ENCODE assay signal across 8 cellular contexts in genomic region chr14:35044939-35045797, GRCh38. TPM values are rescaled to one million over a fixed set of nuclear protein-coding genes. Genes with fewer than 3 reads are reported as not detected.
DNase-seq lines count a peak whose midpoint lies in the region; ATAC-seq and TF ChIP-seq lines count a peak whose summit lies in the region.

No MANE protein-coding gene starts in this region.

- H2AFZ ChIP-seq in HCT116 (ENCODE audit: low read depth, low read length, poor library complexity, severe bottlenecking), result peak overlapping the region; percentile 82

- H3K4me1 Mint-ChIP-seq in immature natural killer cell, result peaks cover 22 to 29% of the 10 kb centered on the region in 2 donors

- no peaks in the 10 kb centered on the region for H3K9me3 Mint-ChIP-seq in immature natural killer cell

- H3K4me2 ChIP-seq in HCT116 (ENCODE audit: low read length), result peak overlapping the region; percentile 93

- H3K79me2 ChIP-seq in HCT116 (ENCODE audit: insufficient read depth, low read length), result peaks cover 16% of the 10 kb centered on the region

- TF ChIP-seq POLR2A in HCT116 (IDR thresholded peaks at IDR 0.05; ENCODE audit: borderline replicate concordance, extremely low read depth, insufficient read depth, insufficient read length) (no peak), adrenal gland (IDR thresholded peaks at IDR 0.05) (no peak)

- intact Hi-C loops in A673 (cut with micrococcal nuclease; ENCODE audit: unreplicated experiment) (loop anchor here (10.0 kb wide), 1 partner anchor 360 kb away; the partner anchor contains the start of gene NFKBIA), HCT116 (cut with micrococcal nuclease) (loop anchor here (5.0 kb wide), 1 partner anchor 362 kb away; no protein-coding TSS in a partner anchor), adrenal gland (cut with DNase I) (no loop called here)

- H3K4me3 Mint-ChIP-seq in immature natural killer cell, result peak overlapping the region; percentile 83 to 93 (median 88)

- no peaks in the 10 kb centered on the region for H3K27me3 ChIP-seq in A673 (replicated peaks; ENCODE audit: insufficient read depth, low read depth, low read length, poor library complexity)
- H3K27me3 ChIP-seq in HCT116 (ENCODE audit: insufficient read depth, low read length), result no peaks in the 10 kb centered on the region
- H3K27me3 ChIP-seq in adrenal gland, result no peaks in the 10 kb centered on the region
- H3K27me3 ChIP-seq in stomach smooth muscle (ENCODE audit: control insufficient read depth in 1 of 2, insufficient read depth in 2 of 2, low read length in 2 of 2), result no peaks in the 10 kb centered on the region

- H3K4me1 ChIP-seq in A673 (ENCODE audit: insufficient read depth, low read length, poor library complexity, severe bottlenecking) (peaks cover 3% of the 10 kb centered on the region), HCT116 (ENCODE audit: control insufficient read depth in 1 of 2, insufficient read depth in 2 of 2, low read length in 2 of 2) (peaks cover 10 to 13% of the 10 kb centered on the region in 2 experiments; a peak in 3 of 4 replicates), adrenal gland (replicated peaks in 1 of 2) (peaks cover 16 to 21% of the 10 kb centered on the region in 2 donors), stomach smooth muscle (ENCODE audit: control insufficient read depth, insufficient read depth, low read length) (peaks cover 7% of the 10 kb centered on the region)

- H3K9me3 ChIP-seq in A673 (ENCODE audit: low read depth, low read length, poor library complexity, severe bottlenecking) (no peaks in the 10 kb centered on the region), HCT116 (ENCODE audit: control insufficient read depth in 1 of 2, insufficient read depth in 1 of 2, low read depth in 1 of 2, low read length in 2 of 2) (no peaks in the 10 kb centered on the region), adrenal gland (replicated peaks in 1 of 3) (no peaks in the 10 kb centered on the region), stomach smooth muscle (ENCODE audit: control insufficient read depth in 2 of 2, low read length in 2 of 2) (no peaks in the 10 kb centered on the region)

- no peaks in the 10 kb centered on the region for H3K9me2 ChIP-seq in HCT116 (ENCODE audit: insufficient read depth)

- peaks cover 0 to 3% (median 3%) of the 10 kb centered on the region in 3 donors for H3K36me3 Mint-ChIP-seq in immature natural killer cell

- no peak for DNase-seq in A673 (ENCODE audit: low spot score)
- DNase-seq in HCT116 (ENCODE audit: low read depth, low spot score), result no peak
- peak in 2 of 7 donors; percentile 12 to 21 for DNase-seq in adrenal gland
- DNase-seq in immature natural killer cell, result peak in 1 of 3 donors; percentile 15
- DNase-seq in SHP77 treated with DMSO at 0.1 percent for 48 hours (lab: John Stamatoyannopoulos, UW), result no peak
- no peak for DNase-seq in NCI-H748 treated with DMSO at 0.1 percent for 48 hours (lab: John Stamatoyannopoulos, UW)

- RAD21 ChIA-PET in HCT116 (lab: Charles Lee; ENCODE audit: low non-redundant PET in 1 of 2, low total read pairs in 2 of 2, uncharacterized antibody in 2 of 2, unreplicated experiment in 2 of 2), result no interaction called here

- peak overlapping the region; percentile 81 for H3K4me3 ChIP-seq in A673 (ENCODE audit: low read depth, low read length, poor library complexity, severe bottlenecking)
- peak overlapping the region; percentile 56 to 81 for H3K4me3 ChIP-seq in HCT116 (replicated peaks in 1 of 2; ENCODE audit: low read depth in 1 of 2, low read length in 2 of 2)
- peak overlapping the region in 3 of 4 donors; percentile 26 to 85 (median 69) for H3K4me3 ChIP-seq in adrenal gland
- peak overlapping the region; percentile 80 to 90 for H3K4me3 ChIP-seq in stomach smooth muscle (ENCODE audit: low read length in 2 of 2)

- POLR2A ChIA-PET in A673 (lab: Charles Lee; ENCODE audit: low non-redundant PET) (no interaction called here), HCT116 (lab: Charles Lee) (interaction anchor here (0.7 to 2.0 kb wide), 4 partner anchors 12 to 77 kb away, joined by 3 to 10 read pairs (median 3); partner anchors contain the start of genes PPP2R3C, PRORP and SRP54)

- peak overlapping the region; percentile 76 for H3K27ac ChIP-seq in A673 (ENCODE audit: low read depth, low read length, poor library complexity, severe bottlenecking)
- H3K27ac ChIP-seq in HCT116 (ENCODE audit: low read depth, low read length), result peak overlapping the region; percentile 34; the same call in 1 of the 2 replicates
- H3K27ac ChIP-seq in adrenal gland, result peak overlapping the region; percentile 75 to 99 (median 98)
- H3K27ac ChIP-seq in stomach smooth muscle (ENCODE audit: low read length), result peak overlapping the region; percentile 94

- BruUV-seq in A673 (replicated peaks; lab: Mats Ljungman, UMichigan) (TSS peak; percentile 91), HCT116 (replicated peaks; lab: Mats Ljungman, UMichigan) (TSS peak; percentile 91)

- TF ChIP-seq CTCF in A673 (conservative IDR thresholded peaks at IDR 0.05; ENCODE audit: low read depth, low read length) (no peak), HCT116 (IDR thresholded peaks at IDR 0.05 in 2 of 3, conservative IDR thresholded peaks at IDR 0.05 in 1 of 3; ENCODE audit: borderline replicate concordance in 1 of 3, insufficient read depth in 1 of 3, low read depth in 2 of 3, low read length in 2 of 3) (no peak), adrenal gland (IDR thresholded peaks at IDR 0.05) (no peak)

- H4K20me1 ChIP-seq in HCT116 (ENCODE audit: insufficient read depth), result no peaks in the 10 kb centered on the region

- TF ChIP-seq RAD21 in HCT116 (IDR thresholded peaks at IDR 0.05; ENCODE audit: low read depth), result no peak

- CTCF ChIA-PET in A673 (lab: Charles Lee) (interaction anchor here (0.6 kb wide), 1 partner anchor 18 kb away, joined by 8 read pairs; no protein-coding TSS in a partner anchor), HCT116 (lab: Charles Lee) (interaction anchor here (0.7 to 0.9 kb wide), 2 partner anchors 23 to 65 kb away, joined by 3 read pairs; no protein-coding TSS in a partner anchor)

- peaks cover 6 to 23% (median 21%) of the 10 kb centered on the region in 3 donors for H3K27me3 Mint-ChIP-seq in immature natural killer cell (ENCODE audit: low read depth in 3 of 3)

- ATAC-seq in HCT116 (no peak), HG03521 (IDR thresholded peaks at IDR 0.05; ENCODE audit: unreplicated experiment) (no peak)

- H3K9ac ChIP-seq in HCT116 (ENCODE audit: low read length) (peak overlapping the region; percentile 74), stomach smooth muscle (ENCODE audit: low read length in 2 of 2) (peak overlapping the region; percentile 93 to 96)

- H3K36me3 ChIP-seq in A673 (ENCODE audit: insufficient read depth, low read length, poor library complexity, severe bottlenecking) (no peaks in the 10 kb centered on the region), HCT116 (ENCODE audit: control insufficient read depth in 1 of 2, insufficient read depth in 2 of 2, low read length in 2 of 2) (no peaks in the 10 kb centered on the region), adrenal gland (replicated peaks in 1 of 2) (no peaks in the 10 kb centered on the region), stomach smooth muscle (ENCODE audit: control insufficient read depth in 2 of 2, insufficient read depth in 2 of 2, low read length in 2 of 2) (peaks cover 0 to 2% of the 10 kb centered on the region in 2 donors)

- peak overlapping the region; percentile 98 to 100 (median 100) for H3K27ac Mint-ChIP-seq in immature natural killer cell

- WGBS in adrenal gland, 4 donors, result 15 to 23% (median 20%) methylated on average over 8 of the region's 8 CpGs

TF ChIP-seq in HCT116, 20 proteins besides CTCF, POLR2A, EP300 and RAD21:
- TF ChIP-seq JUND (IDR thresholded peaks at IDR 0.05) (no peak), POLR2AphosphoS5 (IDR thresholded peaks at IDR 0.05; ENCODE audit: low read depth, low read length) (no peak), REST (IDR thresholded peaks at IDR 0.05; ENCODE audit: low read depth) (no peak), TCF7L2 (IDR thresholded peaks at IDR 0.05; ENCODE audit: borderline replicate concordance, extremely low read depth, insufficient read depth, insufficient read length) (no peak)
TF ChIP-seq in HCT116: peak in this region for 0.

RNA-seq across cellular contexts. Expression of gene FAM177A1, which starts 0.9 kb away (rescaled TPM):
- total RNA-seq in A673 (2021) (52.9 and 59.2 TPM in 2 replicates), HCT116 (2021; ENCODE audit: unreplicated experiment) (46.2 TPM), adrenal gland (10 to 100 TPM; 12.6 to 83.1 (median 44.7) TPM)
- polyA plus RNA-seq in HCT116 (2012), result 32.6 and 42.8 TPM in 2 replicates
- polyA plus RNA-seq in adrenal gland (10 to 100 TPM; 29.9 to 85.9 (median 56.8) TPM), immature natural killer cell (10 to 100 TPM; 42.5 to 75.3 (median 47.7) TPM)

Comparison
In these comparisons a context has a peak if more than half of its experiments do, and no peak if none do; other contexts are left out.
1. H3K27ac ChIP-seq: peak in every context shown above with its lines; median percentile 98 in adrenal gland; 94 in stomach smooth muscle; 76 in A673; 34 in HCT116.
2. intact Hi-C loops: an anchor here in A673 (10.0 kb wide) and HCT116 (5.0 kb wide); none called in adrenal gland.